Comparison of ENCODE assay signal across 1 cellular context in genomic region chr6:134853111-134854055, GRCh38.
TF ChIP-seq lines count a peak whose summit lies in the region.

No MANE protein-coding gene starts in this region.

TF ChIP-seq in SK-N-SH, 30 proteins besides CTCF, POLR2A, EP300 and RAD21 (continued from another document):
- TF ChIP-seq PBX3 (IDR thresholded peaks at IDR 0.05) (no peak), RXRA (IDR thresholded peaks at IDR 0.05; ENCODE audit: borderline replicate concordance, low read depth) (0 out of 2 replicates have a peak, but pooled peaks have one; percentile 26), GABPA (IDR thresholded peaks at IDR 0.05; ENCODE audit: low read depth) (no peak), CHD2 (IDR thresholded peaks at IDR 0.05; ENCODE audit: low read length, partially characterized antibody) (no peak), SIN3A (IDR thresholded peaks at IDR 0.05; ENCODE audit: borderline replicate concordance, low read depth, low read length) (no peak)
